9 cellular contexts compared by ENCODE assay signal in the genomic region with DNA sequence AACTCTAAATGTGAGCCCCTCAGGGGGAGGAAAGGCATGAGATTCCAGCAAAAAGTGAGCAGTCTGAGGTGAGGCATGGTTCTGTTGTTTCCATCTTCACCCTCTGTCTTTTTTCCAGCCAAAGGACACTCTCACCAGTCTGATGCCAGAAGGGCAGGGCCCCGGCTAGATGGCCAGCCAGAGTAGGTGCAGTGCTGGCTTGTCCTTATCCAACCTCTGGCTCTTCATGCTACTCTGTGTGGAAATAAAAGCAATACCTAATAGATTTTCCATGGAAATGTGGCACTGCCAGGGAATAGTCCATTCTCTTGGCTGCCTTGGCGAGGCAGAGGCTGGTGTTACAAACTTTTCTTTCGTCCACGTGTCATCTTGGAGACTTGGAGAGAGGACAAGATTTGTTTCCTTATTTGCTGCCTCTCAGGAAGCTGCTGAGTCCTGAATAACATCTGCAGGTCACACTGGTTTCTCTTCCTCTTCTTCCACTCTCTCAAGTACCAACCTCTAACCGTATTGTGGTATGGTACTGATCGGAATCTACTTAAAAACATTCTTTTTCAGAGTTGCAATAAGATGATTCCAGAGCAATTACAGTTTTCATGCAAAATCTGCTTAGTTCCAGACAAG. TPM values are rescaled to one million over a fixed set of nuclear protein-coding genes. Genes with fewer than 3 reads are reported as not detected.
DNase-seq lines count a peak whose midpoint lies in the region; ATAC-seq, FAIRE-seq and TF ChIP-seq lines count a peak whose summit lies in the region.
"Had no signal": no experiment of that assay in that cellular context is flagged by ENCODE, and none has a peak within 500 bp of the region (broad histone marks: within the 10 kb centered on the region; RNA-seq: fewer than 3 reads in every experiment).

No MANE protein-coding gene starts in this region.

- peaks cover 13 to 24% (median 20%) of the 10 kb centered on the region in 3 donors for H3K4me1 Mint-ChIP-seq in naive B cell

- H3K4me3 Mint-ChIP-seq in naive B cell, result peak overlapping the region in 6 of 8 donors; percentile 3 to 74 (median 56)

- no peak for TF ChIP-seq POLR2A in H54 (IDR thresholded peaks at IDR 0.05; ENCODE audit: low read depth, low read length)

- no peak for FAIRE-seq in H54 (lab: Jason Lieb, UNC)

- peaks cover 4 to 5% of the 10 kb centered on the region in 2 donors for H3K36me3 ChIP-seq in ascending aorta

- H3K36me3 Mint-ChIP-seq in naive B cell, result no peaks in the 10 kb centered on the region

- ATAC-seq in GM18909 (IDR thresholded peaks at IDR 0.05; ENCODE audit: poor library complexity, unreplicated experiment), result peak; percentile 83
- peak; percentile 84 for ATAC-seq in HG02870 (IDR thresholded peaks at IDR 0.05; ENCODE audit: unreplicated experiment)
- peak; percentile 98 to 99 for ATAC-seq in naive B cell (ENCODE audit: low read depth in 2 of 2)
- ATAC-seq in foreskin keratinocyte, result no peak

- no peaks in the 10 kb centered on the region for H3K9me3 Mint-ChIP-seq in naive B cell

- no peak for TF ChIP-seq CTCF in foreskin keratinocyte (conservative IDR thresholded peaks at IDR 0.05)
- no peak for TF ChIP-seq CTCF in ascending aorta (IDR thresholded peaks at IDR 0.05)

- H3K9me3 ChIP-seq in ascending aorta, result no peaks in the 10 kb centered on the region

- H3K4me3 ChIP-seq in ascending aorta, result no peak overlapping the region

- H3K27ac Mint-ChIP-seq in naive B cell, result peak overlapping the region in 5 of 6 donors; percentile 7 to 82 (median 54)

- H3K27me3 Mint-ChIP-seq in naive B cell, result no peaks in the 10 kb centered on the region

- H3K27me3 ChIP-seq in foreskin keratinocyte (no peaks in the 10 kb centered on the region), ascending aorta (no peaks in the 10 kb centered on the region)

- intact Hi-C loops in ascending aorta (cut with DNase I), result no loop called here

- H3K4me1 ChIP-seq in foreskin keratinocyte (no peaks in the 10 kb centered on the region), ascending aorta (no peaks in the 10 kb centered on the region)

- no peak overlapping the region for H3K27ac ChIP-seq in foreskin keratinocyte
- H3K27ac ChIP-seq in ascending aorta, result no peak overlapping the region

- DNase-seq in NOMO-1 treated with DMSO at 0.1 percent for 48 hours (lab: John Stamatoyannopoulos, UW; ENCODE audit: unreplicated experiment), result peak; percentile 96
- peak; percentile 45 for DNase-seq in naive B cell
- DNase-seq in H54 (ENCODE audit: insufficient read length, low spot score), result no peak
- DNase-seq in glomerular visceral epithelial cell (ENCODE audit: extremely low spot score), result no peak
- DNase-seq in foreskin keratinocyte, result no peak
- DNase-seq in ascending aorta (ENCODE audit: low spot score in 2 of 2), result no peak
- DNase-seq: KG1 had no signal

RNA-seq across cellular contexts. Expression of gene C1QTNF4, which starts 17.1 kb away (rescaled TPM):
- under 1 TPM in 1 of 6 donors, not detected in 5; 0.91 TPM for polyA plus RNA-seq in naive B cell (ENCODE audit: low read depth in 6 of 6)
- 0.14 and 0.31 TPM in 2 replicates for total RNA-seq in foreskin keratinocyte
- 0.27 and 0.37 TPM in 2 replicates for polyA plus RNA-seq in foreskin keratinocyte
- total RNA-seq in ascending aorta, result not detected

RNA-seq across cellular contexts. Expression of gene FAM180B, which starts 24.9 kb away (rescaled TPM):
- polyA plus RNA-seq in naive B cell (ENCODE audit: low read depth in 6 of 6), result not detected
- total RNA-seq in foreskin keratinocyte, result not detected in 2 replicates
- polyA plus RNA-seq in foreskin keratinocyte, result not detected in 2 replicates
- total RNA-seq in ascending aorta, result not detected

RNA-seq across cellular contexts. Expression of gene MTCH2, which starts 31.0 kb away (rescaled TPM):
- polyA plus RNA-seq in naive B cell (ENCODE audit: low read depth in 6 of 6) (10 to 100 TPM; 56.9 to 77.3 (median 64.6) TPM), foreskin keratinocyte (202 and 220 TPM in 2 replicates)
- total RNA-seq in foreskin keratinocyte (119 and 121 TPM in 2 replicates), ascending aorta (55.9 TPM)

RNA-seq across cellular contexts. Expression of gene NDUFS3, which starts 32.5 kb away (rescaled TPM):
- polyA plus RNA-seq in naive B cell (ENCODE audit: low read depth in 6 of 6) (100 to 1,000 TPM in 3 of 6 donors, 10 to 100 TPM in 3; 83.1 to 113 (median 99.6) TPM), foreskin keratinocyte (147 and 149 TPM in 2 replicates)
- total RNA-seq in foreskin keratinocyte (109 and 112 TPM in 2 replicates), ascending aorta (19.9 TPM)

RNA-seq across cellular contexts. Expression of gene KBTBD4, which starts 32.6 kb away (rescaled TPM):
- polyA plus RNA-seq in naive B cell (ENCODE audit: low read depth in 6 of 6), result 10 to 100 TPM; 32.5 to 71.8 (median 46.1) TPM
- 16.4 and 17.4 TPM in 2 replicates for total RNA-seq in foreskin keratinocyte
- 10.4 and 11.2 TPM in 2 replicates for polyA plus RNA-seq in foreskin keratinocyte
- 14.8 TPM for total RNA-seq in ascending aorta

Comparison
In these comparisons a context has a peak if more than half of its experiments do, and no peak if none do; other contexts are left out.
1. DNase-seq: peak in NOMO-1 treated with DMSO at 0.1 percent for 48 hours (single experiment) and naive B cell (single experiment); none in H54 (single experiment), glomerular visceral epithelial cell (single experiment), foreskin keratinocyte (0 of 2) and ascending aorta (0 of 2).